In the genomic region with DNA sequence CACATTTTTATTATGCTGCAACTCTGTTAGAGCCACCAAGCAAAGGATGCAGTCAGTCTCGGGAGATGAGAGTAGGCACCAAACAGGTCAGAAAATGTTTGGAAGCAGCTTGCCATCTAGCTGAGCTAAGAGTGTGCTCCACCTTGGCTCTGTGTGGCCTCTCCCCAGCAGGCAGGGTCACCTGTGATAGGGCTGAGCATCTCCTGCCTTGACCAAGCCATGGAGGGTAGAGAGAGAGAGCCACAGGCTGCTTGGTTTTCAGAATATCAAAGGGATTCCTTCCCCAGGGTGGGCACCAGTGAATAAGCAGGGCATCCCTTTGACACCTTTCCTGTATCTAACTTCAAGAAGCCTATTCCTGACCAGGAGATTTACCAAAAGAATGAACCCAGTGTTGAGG, we compare ENCODE assay signal across 28 cellular contexts.
"Had no signal": no experiment of that assay in that cellular context is flagged by ENCODE, and none has a peak within 500 bp of the region (broad histone marks: within the 10 kb centered on the region; RNA-seq: fewer than 3 reads in every experiment).

No MANE protein-coding gene starts in this region.

- H3K9me3 Mint-ChIP-seq: naive thymus-derived CD4-positive, alpha-beta T cell; nephron; stimulated activated memory B cell treated with anti-CD40 and anti-IgM and Interleukin-4, amounts not matched to agents 10 μg/mL and 1 μg/mL and 100 μg/mL, for 72 hours; type B pancreatic cell had no signal

- H3K79me2 ChIP-seq: hepatocyte had no signal

- H3K4me3 Mint-ChIP-seq: naive thymus-derived CD4-positive, alpha-beta T cell; nephron; stimulated activated memory B cell treated with anti-CD40 and anti-IgM and Interleukin-4, amounts not matched to agents 10 μg/mL and 1 μg/mL and 100 μg/mL, for 72 hours; type B pancreatic cell had no signal

- H3K4me2 ChIP-seq: hepatocyte had no signal

- DNase-seq: dorsolateral prefrontal cortex; effector CD4-positive, alpha-beta T cell; foreskin keratinocyte; heart left ventricle; left cardiac atrium; left lung; mesendoderm; midbrain; naive thymus-derived CD4-positive, alpha-beta T cell; occipital lobe; ovary; posterior cingulate gyrus; psoas muscle; right cardiac atrium; sigmoid colon; stimulated activated CD4-positive, alpha-beta T cell treated with anti-CD3 and anti-CD28 coated beads, Interleukin-4, amount 100 ng/mL, for 4 hours; stimulated activated naive CD8-positive, alpha-beta T cell treated with anti-CD3 and anti-CD28 coated beads, Interleukin-15, Interleukin-2, amounts not matched to agents 100 U/mL and 50 U/mL, for 24 hours; substantia nigra; testis; tibial artery had no signal

- H3K4me3 ChIP-seq: dorsolateral prefrontal cortex, gastroesophageal sphincter, heart left ventricle, hepatocyte, left lung, ovary, psoas muscle, sigmoid colon, testis, tibial artery had no signal

- H3K27ac Mint-ChIP-seq: nephron; stimulated activated memory B cell treated with anti-CD40 and anti-IgM and Interleukin-4, amounts not matched to agents 10 μg/mL and 1 μg/mL and 100 μg/mL, for 72 hours; type B pancreatic cell had no signal

- H3K27ac ChIP-seq: epithelial cell of prostate, foreskin keratinocyte, gastroesophageal sphincter, heart left ventricle, hepatocyte, left lung, ovary, psoas muscle, sigmoid colon, testis, tibial artery had no signal

- H3K27me3 Mint-ChIP-seq: naive thymus-derived CD4-positive, alpha-beta T cell; stimulated activated memory B cell treated with anti-CD40 and anti-IgM and Interleukin-4, amounts not matched to agents 10 μg/mL and 1 μg/mL and 100 μg/mL, for 72 hours; type B pancreatic cell had no signal

- H3K27me3 ChIP-seq: dorsolateral prefrontal cortex, foreskin keratinocyte, gastroesophageal sphincter, heart left ventricle, hepatocyte, left lung, ovary, sigmoid colon, testis, tibial artery had no signal

- H3K9me3 ChIP-seq: gastroesophageal sphincter, heart left ventricle, left lung, ovary, psoas muscle, sigmoid colon, testis, tibial artery had no signal

- H3K4me1 Mint-ChIP-seq: stimulated activated memory B cell treated with anti-CD40 and anti-IgM and Interleukin-4, amounts not matched to agents 10 μg/mL and 1 μg/mL and 100 μg/mL, for 72 hours had no signal

- H2AFZ ChIP-seq: hepatocyte had no signal

- ATAC-seq: esophagus mucosa; foreskin keratinocyte; gastroesophageal sphincter; heart left ventricle; left cardiac atrium; left lung; naive thymus-derived CD4-positive, alpha-beta T cell; psoas muscle; right cardiac atrium; stimulated activated memory B cell treated with anti-CD40 and anti-IgM and Interleukin-4, amounts not matched to agents 10 μg/mL and 1 μg/mL and 100 μg/mL, for 72 hours had no signal

- H3K36me3 ChIP-seq: left lung, ovary, sigmoid colon, tibial artery had no signal

- H3K4me1 ChIP-seq: foreskin keratinocyte, gastroesophageal sphincter, heart left ventricle, left lung, sigmoid colon, testis, tibial artery had no signal

- H3K36me3 Mint-ChIP-seq: type B pancreatic cell had no signal

- FAIRE-seq: colon had no signal
